23 cellular contexts compared by ENCODE assay signal in genomic region chr10:86725980-86726976, GRCh38. TPM values are rescaled to one million over a fixed set of nuclear protein-coding genes. Genes with fewer than 3 reads are reported as not detected.
A peak's percentile ranks its signal among the peaks of the same experiment; 100 is the strongest.
DNase-seq lines count a peak whose midpoint lies in the region; ATAC-seq and TF ChIP-seq lines count a peak whose summit lies in the region.
"Had no signal": no experiment of that assay in that cellular context is flagged by ENCODE, and none has a peak within 500 bp of the region (broad histone marks: within the 10 kb centered on the region; RNA-seq: fewer than 3 reads in every experiment).

No MANE protein-coding gene starts in this region.

- H3K23ac ChIP-seq in mesendoderm (ENCODE audit: low read length), result peak overlapping the region; percentile 45

- H4K5ac ChIP-seq in mesendoderm (ENCODE audit: low read length), result no peak overlapping the region

- H3K9ac ChIP-seq in mesendoderm (ENCODE audit: low read length), result no peak overlapping the region

- H2AK5ac ChIP-seq in mesendoderm (ENCODE audit: low read length), result no peak overlapping the region

- TF ChIP-seq POLR2A in gastroesophageal sphincter (IDR thresholded peaks at IDR 0.05) (no peak), gastrocnemius medialis (IDR thresholded peaks at IDR 0.05) (no peak)

- 89 to 94% methylated on average over 7 to 9 of the region's 15 CpGs for WGBS in gastroesophageal sphincter (ENCODE audit: low coverage in 1 of 2), 2 donors
- 59 to 70% methylated on average over 15 of the region's 15 CpGs for WGBS in heart right ventricle, 2 donors
- WGBS in mesendoderm (ENCODE audit: extremely low coverage, insufficient coverage, low lambda C conversion rate), result no CpG with 5 or more reads among the region's 15 CpGs

- no peak overlapping the region for H3K4me2 ChIP-seq in mesendoderm (ENCODE audit: low read length)

- no peak overlapping the region for H2BK15ac ChIP-seq in mesendoderm (replicated peaks; ENCODE audit: low read depth)

- DNase-seq in heart right ventricle, result no peak
- DNase-seq in mesendoderm, result no peak
- no peak for DNase-seq in gastrocnemius medialis
- DNase-seq in NCI-H526 (lab: John Stamatoyannopoulos, UW), result no peak
- DNase-seq in glomerular visceral epithelial cell (ENCODE audit: extremely low spot score), result no peak
- DNase-seq: CD4-positive, CD25-positive, alpha-beta regulatory T cell; DND-41; GOT3; HCEC 1CT; KG1; NCI-H1092; NCI-H1436; NCI-H1930; NCI-H226; NCI-H510A treated with DMSO at 0.1 percent for 48 hours; NCI-H774; SHP77 treated with DMSO at 0.1 percent for 48 hours had no signal

- no peak overlapping the region for H2BK5ac ChIP-seq in mesendoderm (ENCODE audit: low read length)

- in situ Hi-C loops in gastrocnemius medialis (cut with MboI; ENCODE audit: low sequenced_read_pairs in 4 of 4), result no loop called here

- ATAC-seq in gastroesophageal sphincter (no peak), heart right ventricle (peak in 5 of 8 donors; percentile 24 to 43 (median 32)), gastrocnemius medialis (no peak), GM18873 (IDR thresholded peaks at IDR 0.05; ENCODE audit: low FRiP score, unreplicated experiment) (no peak), HG03460 (IDR thresholded peaks at IDR 0.05; ENCODE audit: unreplicated experiment) (no peak)
- ATAC-seq: GM12878 had no signal

- H3K79me2 ChIP-seq in mesendoderm (ENCODE audit: control insufficient read depth, insufficient read depth, low read length), result no peaks in the 10 kb centered on the region

- H3K9me3 ChIP-seq in gastroesophageal sphincter, result no peaks in the 10 kb centered on the region
- H3K9me3 ChIP-seq in heart right ventricle, result no peaks in the 10 kb centered on the region
- H3K9me3 ChIP-seq in gastrocnemius medialis, result no peaks in the 10 kb centered on the region

- no peak overlapping the region for H2BK120ac ChIP-seq in mesendoderm (ENCODE audit: low read depth, low read length)

- H3K79me1 ChIP-seq in mesendoderm (ENCODE audit: low read length), result no peaks in the 10 kb centered on the region

- H3K36me3 ChIP-seq in gastroesophageal sphincter (peaks cover 0 to 14% of the 10 kb centered on the region in 2 donors), heart right ventricle (peaks cover 0 to 69% (median 12%) of the 10 kb centered on the region in 9 donors), mesendoderm (ENCODE audit: control insufficient read depth, insufficient read depth, low read length) (no peaks in the 10 kb centered on the region), gastrocnemius medialis (peaks cover 0 to 27% of the 10 kb centered on the region in 2 donors)

- no peak overlapping the region for H3K56ac ChIP-seq in mesendoderm (ENCODE audit: low read length)

- H3K18ac ChIP-seq in mesendoderm (ENCODE audit: low read length), result no peak overlapping the region

- TF ChIP-seq EP300 in gastroesophageal sphincter (IDR thresholded peaks at IDR 0.05), result no peak

- intact Hi-C loops in heart right ventricle (cut with DNase I) (no loop called here), gastrocnemius medialis (cut with DNase I; ENCODE audit: low total_unique reads) (no loop called here)

- H3K4me1 ChIP-seq in gastroesophageal sphincter (peaks cover 0 to 21% (median 0%) of the 10 kb centered on the region in 3 donors), heart right ventricle (peaks cover 0 to 61% (median 21%) of the 10 kb centered on the region in 9 donors), mesendoderm (ENCODE audit: control insufficient read depth, low read depth, low read length) (peaks cover 4% of the 10 kb centered on the region), gastrocnemius medialis (peaks cover 27 to 34% of the 10 kb centered on the region in 2 donors)

- H4K8ac ChIP-seq in mesendoderm (ENCODE audit: low read depth, low read length), result no peak overlapping the region

- H3K27ac ChIP-seq in gastroesophageal sphincter (peak overlapping the region in 3 of 4 donors; percentile 45 to 96 (median 93)), heart right ventricle (peak overlapping the region in 7 of 10 donors; percentile 15 to 70 (median 51)), mesendoderm (ENCODE audit: low read depth, low read length) (no peak overlapping the region), gastrocnemius medialis (peak overlapping the region; percentile 61 to 86 (median 72))
- H3K27ac ChIP-seq: SK-N-MC had no signal

- TF ChIP-seq CTCF in gastroesophageal sphincter (IDR thresholded peaks at IDR 0.05), result no peak
- no peak for TF ChIP-seq CTCF in heart right ventricle (IDR thresholded peaks at IDR 0.05)
- no peak for TF ChIP-seq CTCF in gastrocnemius medialis (IDR thresholded peaks at IDR 0.05 in 4 of 5, conservative IDR thresholded peaks at IDR 0.05 in 1 of 5)

- H3K4me3 ChIP-seq in gastroesophageal sphincter, result no peak overlapping the region
- no peak overlapping the region for H3K4me3 ChIP-seq in heart right ventricle
- no peak overlapping the region for H3K4me3 ChIP-seq in mesendoderm (ENCODE audit: low read length)
- H3K4me3 ChIP-seq in gastrocnemius medialis, result no peak overlapping the region
- H3K4me3 ChIP-seq: GM12878, SK-N-MC had no signal

- no peaks in the 10 kb centered on the region for H3K27me3 ChIP-seq in gastroesophageal sphincter
- H3K27me3 ChIP-seq in heart right ventricle, result peaks cover 0 to 38% (median 9%) of the 10 kb centered on the region in 7 donors
- no peaks in the 10 kb centered on the region for H3K27me3 ChIP-seq in mesendoderm (ENCODE audit: insufficient read depth, low read length, poor library complexity)
- no peaks in the 10 kb centered on the region for H3K27me3 ChIP-seq in gastrocnemius medialis

- H3K4ac ChIP-seq in mesendoderm (ENCODE audit: low read depth, low read length), result no peak overlapping the region

RNA-seq across cellular contexts. Expression of gene BMPR1A, which starts 30.1 kb away (rescaled TPM):
- total RNA-seq in gastroesophageal sphincter (100 to 1,000 TPM in 3 of 4 donors, 10 to 100 TPM in 1; 91.5 to 121 (median 117) TPM), heart right ventricle (10 to 100 TPM; 34.4 to 69.0 (median 47.7) TPM), gastrocnemius medialis (10 to 100 TPM; 16.4 to 22.7 (median 18.0) TPM)
- polyA plus RNA-seq in heart right ventricle, result 10 to 100 TPM in 1 of 2 donors, 1 to 10 TPM in 1; 6.7 to 10.3 TPM
- polyA plus RNA-seq in mesendoderm (2013, experiment 1 of 2), result 72.9 TPM
- polyA plus RNA-seq in mesendoderm (2013, experiment 2 of 2), result 74.8 TPM

RNA-seq across cellular contexts. Expression of gene LDB3, which starts 58.0 kb away (rescaled TPM):
- total RNA-seq in gastroesophageal sphincter, result 10 to 100 TPM; 12.9 to 45.8 (median 18.6) TPM
- total RNA-seq in heart right ventricle, result 1,000 to 10,000 TPM; 1,248 to 1,738 (median 1,513) TPM
- 1,000 to 10,000 TPM in 1 of 2 donors, 100 to 1,000 TPM in 1; 162 to 1,622 TPM for polyA plus RNA-seq in heart right ventricle
- polyA plus RNA-seq in mesendoderm (2013, experiment 1 of 2), result 0.51 TPM
- polyA plus RNA-seq in mesendoderm (2013, experiment 2 of 2), result 0.59 TPM
- 100 to 1,000 TPM; 164 to 305 (median 227) TPM for total RNA-seq in gastrocnemius medialis
- total RNA-seq: CD4-positive, CD25-positive, alpha-beta regulatory T cell; HT1080 had no signal
- polyA plus RNA-seq: CD4-positive, CD25-positive, alpha-beta regulatory T cell had no signal

Comparison
In these comparisons a context has a peak if more than half of its experiments do, and no peak if none do; other contexts are left out.
1. ATAC-seq: peak in heart right ventricle (5 of 8); none in gastroesophageal sphincter (single experiment), gastrocnemius medialis (0 of 2), GM18873 (single experiment) and HG03460 (single experiment).
2. RNA of gene LDB3, which starts 58.0 kb away (total RNA-seq): 1,248 to 1,738 TPM in heart right ventricle; 164 to 305 TPM in gastrocnemius medialis and 12.9 to 45.8 TPM in gastroesophageal sphincter; every median in the first group is over 4 times any median in the second.